Comparison of ENCODE assay signal across 1 cellular context in the genomic region with DNA sequence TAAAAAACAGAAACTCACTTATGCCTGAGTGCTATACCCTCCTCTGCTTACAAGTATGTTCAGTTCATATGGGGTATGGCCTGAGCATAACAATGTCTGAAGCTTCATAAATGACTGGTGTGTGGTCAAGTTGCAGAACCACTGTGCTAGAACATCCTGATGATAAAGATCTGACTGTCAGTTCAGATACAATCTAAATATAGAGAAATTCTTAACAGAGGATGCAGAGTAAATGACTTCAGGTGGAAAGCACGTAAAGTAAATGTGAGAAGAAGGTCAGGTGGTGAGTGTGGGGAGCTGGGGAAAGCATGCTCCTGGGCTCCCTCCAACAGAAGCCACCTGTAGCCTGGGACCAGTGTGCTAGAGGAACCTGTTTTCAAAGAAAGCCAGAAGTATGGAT.
TF ChIP-seq lines count a peak whose summit lies in the region.

No MANE protein-coding gene starts in this region.

TF ChIP-seq in GM12878, 131 proteins besides CTCF, POLR2A, EP300 and RAD21 (continued from another document):
- TF ChIP-seq, protein P1, sequence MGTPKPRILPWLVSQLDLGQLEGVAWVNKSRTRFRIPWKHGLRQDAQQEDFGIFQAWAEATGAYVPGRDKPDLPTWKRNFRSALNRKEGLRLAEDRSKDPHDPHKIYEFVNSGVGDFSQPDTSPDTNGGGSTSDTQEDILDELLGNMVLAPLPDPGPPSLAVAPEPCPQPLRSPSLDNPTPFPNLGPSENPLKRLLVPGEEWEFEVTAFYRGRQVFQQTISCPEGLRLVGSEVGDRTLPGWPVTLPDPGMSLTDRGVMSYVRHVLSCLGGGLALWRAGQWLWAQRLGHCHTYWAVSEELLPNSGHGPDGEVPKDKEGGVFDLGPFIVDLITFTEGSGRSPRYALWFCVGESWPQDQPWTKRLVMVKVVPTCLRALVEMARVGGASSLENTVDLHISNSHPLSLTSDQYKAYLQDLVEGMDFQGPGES (IDR thresholded peaks at IDR 0.05) = no peak
- TF ChIP-seq CREM (IDR thresholded peaks at IDR 0.05; ENCODE audit: low read depth) (peak; percentile 55; the same call in 1 of the 2 replicates), CEBPB (IDR thresholded peaks at IDR 0.05; ENCODE audit: borderline replicate concordance in 1 of 2, low read depth in 2 of 2, low read length in 2 of 2) (no peak), POLR2AphosphoS2 (IDR thresholded peaks at IDR 0.05; ENCODE audit: low read depth, low read length) (no peak), IKZF2 (IDR thresholded peaks at IDR 0.05) (no peak), GABPA (IDR thresholded peaks at IDR 0.05; ENCODE audit: low read depth) (no peak), ZNF207 (IDR thresholded peaks at IDR 0.05; ENCODE audit: borderline replicate concordance) (no peak)
- TF ChIP-seq, protein P2, sequence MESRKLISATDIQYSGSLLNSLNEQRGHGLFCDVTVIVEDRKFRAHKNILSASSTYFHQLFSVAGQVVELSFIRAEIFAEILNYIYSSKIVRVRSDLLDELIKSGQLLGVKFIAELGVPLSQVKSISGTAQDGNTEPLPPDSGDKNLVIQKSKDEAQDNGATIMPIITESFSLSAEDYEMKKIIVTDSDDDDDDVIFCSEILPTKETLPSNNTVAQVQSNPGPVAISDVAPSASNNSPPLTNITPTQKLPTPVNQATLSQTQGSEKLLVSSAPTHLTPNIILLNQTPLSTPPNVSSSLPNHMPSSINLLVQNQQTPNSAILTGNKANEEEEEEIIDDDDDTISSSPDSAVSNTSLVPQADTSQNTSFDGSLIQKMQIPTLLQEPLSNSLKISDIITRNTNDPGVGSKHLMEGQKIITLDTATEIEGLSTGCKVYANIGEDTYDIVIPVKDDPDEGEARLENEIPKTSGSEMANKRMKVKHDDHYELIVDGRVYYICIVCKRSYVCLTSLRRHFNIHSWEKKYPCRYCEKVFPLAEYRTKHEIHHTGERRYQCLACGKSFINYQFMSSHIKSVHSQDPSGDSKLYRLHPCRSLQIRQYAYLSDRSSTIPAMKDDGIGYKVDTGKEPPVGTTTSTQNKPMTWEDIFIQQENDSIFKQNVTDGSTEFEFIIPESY (IDR thresholded peaks at IDR 0.05) = no peak
- TF ChIP-seq, protein P3, sequence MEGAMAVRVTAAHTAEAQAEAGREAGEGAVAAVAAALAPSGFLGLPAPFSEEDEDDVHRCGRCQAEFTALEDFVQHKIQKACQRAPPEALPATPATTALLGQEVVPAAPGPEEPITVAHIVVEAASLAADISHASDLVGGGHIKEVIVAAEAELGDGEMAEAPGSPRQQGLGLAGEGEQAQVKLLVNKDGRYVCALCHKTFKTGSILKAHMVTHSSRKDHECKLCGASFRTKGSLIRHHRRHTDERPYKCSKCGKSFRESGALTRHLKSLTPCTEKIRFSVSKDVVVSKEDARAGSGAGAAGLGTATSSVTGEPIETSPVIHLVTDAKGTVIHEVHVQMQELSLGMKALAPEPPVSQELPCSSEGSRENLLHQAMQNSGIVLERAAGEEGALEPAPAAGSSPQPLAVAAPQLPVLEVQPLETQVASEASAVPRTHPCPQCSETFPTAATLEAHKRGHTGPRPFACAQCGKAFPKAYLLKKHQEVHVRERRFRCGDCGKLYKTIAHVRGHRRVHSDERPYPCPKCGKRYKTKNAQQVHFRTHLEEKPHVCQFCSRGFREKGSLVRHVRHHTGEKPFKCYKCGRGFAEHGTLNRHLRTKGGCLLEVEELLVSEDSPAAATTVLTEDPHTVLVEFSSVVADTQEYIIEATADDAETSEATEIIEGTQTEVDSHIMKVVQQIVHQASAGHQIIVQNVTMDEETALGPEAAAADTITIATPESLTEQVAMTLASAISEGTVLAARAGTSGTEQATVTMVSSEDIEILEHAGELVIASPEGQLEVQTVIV (IDR thresholded peaks at IDR 0.05; ENCODE audit: borderline replicate concordance, partially characterized antibody) = no peak
